ENCODE assay signal across 1 cellular context in the genomic region with DNA sequence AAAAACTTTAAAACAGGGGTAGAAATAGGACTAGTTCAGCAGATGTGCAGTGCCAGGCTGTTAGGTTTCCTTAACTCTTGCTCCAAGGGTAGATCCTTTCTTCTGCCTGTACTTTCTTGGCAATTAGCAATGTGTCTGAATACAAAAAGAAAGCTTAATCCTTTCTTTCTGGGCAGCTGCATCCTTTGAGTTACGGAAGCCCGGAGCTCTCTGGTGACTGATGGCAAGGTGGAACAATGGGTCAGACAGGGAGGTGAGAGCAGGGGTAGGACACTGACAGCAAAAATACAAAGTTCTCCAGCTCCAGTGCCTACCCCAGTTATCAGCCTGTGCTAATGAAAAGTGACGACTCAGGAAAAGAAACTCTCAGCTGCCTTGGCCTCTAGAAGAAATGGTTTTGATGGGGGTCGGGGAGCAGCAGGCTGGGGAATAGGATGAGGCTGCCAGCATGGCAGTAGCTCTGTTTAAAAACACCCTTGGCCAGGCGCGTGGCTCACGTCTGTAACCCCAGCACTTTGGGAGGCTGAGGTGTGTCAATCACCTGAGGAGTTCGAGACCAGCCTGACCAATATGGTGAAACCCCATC.
TF ChIP-seq lines count a peak whose summit lies in the region.

No MANE protein-coding gene starts in this region.

TF ChIP-seq in IMR-90, 13 proteins besides CTCF, POLR2A, EP300 and RAD21:
- peak; percentile 67 for TF ChIP-seq MAFK (IDR thresholded peaks at IDR 0.05; ENCODE audit: low read depth, low read length)
- no peak for TF ChIP-seq CHD1 (IDR thresholded peaks at IDR 0.05; ENCODE audit: low read depth, low read length)
